Comparison of ENCODE assay signal across 9 cellular contexts in genomic region chr12:27525373-27525772, GRCh38. TPM values are rescaled to one million over a fixed set of nuclear protein-coding genes. Genes with fewer than 3 reads are reported as not detected.
DNase-seq lines count a peak whose midpoint lies in the region; ATAC-seq and TF ChIP-seq lines count a peak whose summit lies in the region.
"Had no signal": no experiment of that assay in that cellular context is flagged by ENCODE, and none has a peak within 500 bp of the region (broad histone marks: within the 10 kb centered on the region; RNA-seq: fewer than 3 reads in every experiment).

No MANE protein-coding gene starts in this region.

- TF ChIP-seq CTCF in CD14-positive monocyte (IDR thresholded peaks at IDR 0.05): no peak
- TF ChIP-seq CTCF in NB4 (IDR thresholded peaks at IDR 0.05; ENCODE audit: low read depth, low read length): no peak
- no peak for TF ChIP-seq CTCF in natural killer cell (IDR thresholded peaks at IDR 0.05)

- H3K27ac ChIP-seq in duodenal mucosa (ENCODE audit: low read depth, low read length): no peak overlapping the region
- H3K27ac ChIP-seq: HL-60 had no signal

- intact Hi-C loops in CD14-positive monocyte (cut with micrococcal nuclease): no loop called here
- intact Hi-C loops in natural killer cell (cut with micrococcal nuclease): loop anchor here (2.0 kb wide), 1 partner anchor 185 kb away; the partner anchor contains the start of gene MRPS35

- TF ChIP-seq POLR2A in NB4 (IDR thresholded peaks at IDR 0.05; ENCODE audit: extremely low read depth, insufficient read length): no peak

- H3K4me3 Mint-ChIP-seq in CD14-positive monocyte (peak overlapping the region; percentile 46 to 98), natural killer cell (peak overlapping the region; percentile 26)

- DNase-seq in CD14-positive monocyte (ENCODE audit: low spot score): no peak
- DNase-seq in NB4 (ENCODE audit: low read depth): peak; percentile 32
- no peak for DNase-seq in natural killer cell
- no peak for DNase-seq in NCI-H1105 treated with DMSO at 0.1 percent for 48 hours (lab: John Stamatoyannopoulos, UW)
- no peak for DNase-seq in stimulated activated naive CD4-positive, alpha-beta T cell treated with Interleukin-2 at 50 U/mL for 16 hours (lab: John Stamatoyannopoulos, UW)

- H3K27me3 ChIP-seq in duodenal mucosa (ENCODE audit: control insufficient read depth in 1 of 2, insufficient read depth in 2 of 2, low read length in 2 of 2): no peaks in the 10 kb centered on the region

- peak overlapping the region; percentile 75 to 87 for H3K9ac ChIP-seq in duodenal mucosa (ENCODE audit: low read depth in 1 of 2, low read length in 2 of 2)

- peaks cover 0 to 14% of the 10 kb centered on the region in 2 donors for H3K4me1 ChIP-seq in duodenal mucosa (ENCODE audit: control insufficient read depth in 1 of 2, insufficient read depth in 2 of 2, low read length in 2 of 2)

- ATAC-seq in natural killer cell (no peak), HG03108 (IDR thresholded peaks at IDR 0.05; ENCODE audit: unreplicated experiment) (no peak), HG02973 (IDR thresholded peaks at IDR 0.05; ENCODE audit: unreplicated experiment) (no peak)

- peaks cover 0 to 2% (median 0%) of the 10 kb centered on the region in 7 donors for H3K9me3 Mint-ChIP-seq in CD14-positive monocyte
- H3K9me3 Mint-ChIP-seq in natural killer cell: no peaks in the 10 kb centered on the region

- peaks cover 26% of the 10 kb centered on the region for H3K4me1 Mint-ChIP-seq in CD14-positive monocyte
- H3K4me1 Mint-ChIP-seq in natural killer cell: peaks cover 12 to 20% of the 10 kb centered on the region in 2 donors

- H3K36me3 ChIP-seq in duodenal mucosa (ENCODE audit: control insufficient read depth in 1 of 2, insufficient read depth in 2 of 2, low read length in 2 of 2): no peaks in the 10 kb centered on the region

- H3K27me3 Mint-ChIP-seq in CD14-positive monocyte (ENCODE audit: low read depth in 3 of 3) (peaks cover 0 to 4% (median 2%) of the 10 kb centered on the region in 3 donors), natural killer cell (ENCODE audit: low read depth in 2 of 2) (peaks cover 28 to 34% of the 10 kb centered on the region in 2 donors)

- H3K36me3 Mint-ChIP-seq in CD14-positive monocyte (no peaks in the 10 kb centered on the region), natural killer cell (no peaks in the 10 kb centered on the region)

- peak overlapping the region; percentile 81 for H3K4me3 ChIP-seq in NB4 (ENCODE audit: low read depth, low read length)
- H3K4me3 ChIP-seq in duodenal mucosa (ENCODE audit: low read depth in 1 of 2, low read length in 2 of 2): peak overlapping the region; percentile 79 to 88

- H3K27ac Mint-ChIP-seq in CD14-positive monocyte (no peak overlapping the region), natural killer cell (no peak overlapping the region)

- no peaks in the 10 kb centered on the region for H3K9me3 ChIP-seq in duodenal mucosa (ENCODE audit: control insufficient read depth in 1 of 2, low read length in 2 of 2)

RNA-seq across cellular contexts. Expression of gene PPFIBP1, which starts 1.4 kb away (rescaled TPM):
- under 1 TPM; 0.25 to 0.79 TPM for polyA plus RNA-seq in CD14-positive monocyte
- 1 to 10 TPM in 2 of 3 donors, under 1 TPM in 1; 0.73 to 1.6 (median 1.4) TPM for total RNA-seq in natural killer cell
